1 cellular context compared by ENCODE assay signal in the genomic region with DNA sequence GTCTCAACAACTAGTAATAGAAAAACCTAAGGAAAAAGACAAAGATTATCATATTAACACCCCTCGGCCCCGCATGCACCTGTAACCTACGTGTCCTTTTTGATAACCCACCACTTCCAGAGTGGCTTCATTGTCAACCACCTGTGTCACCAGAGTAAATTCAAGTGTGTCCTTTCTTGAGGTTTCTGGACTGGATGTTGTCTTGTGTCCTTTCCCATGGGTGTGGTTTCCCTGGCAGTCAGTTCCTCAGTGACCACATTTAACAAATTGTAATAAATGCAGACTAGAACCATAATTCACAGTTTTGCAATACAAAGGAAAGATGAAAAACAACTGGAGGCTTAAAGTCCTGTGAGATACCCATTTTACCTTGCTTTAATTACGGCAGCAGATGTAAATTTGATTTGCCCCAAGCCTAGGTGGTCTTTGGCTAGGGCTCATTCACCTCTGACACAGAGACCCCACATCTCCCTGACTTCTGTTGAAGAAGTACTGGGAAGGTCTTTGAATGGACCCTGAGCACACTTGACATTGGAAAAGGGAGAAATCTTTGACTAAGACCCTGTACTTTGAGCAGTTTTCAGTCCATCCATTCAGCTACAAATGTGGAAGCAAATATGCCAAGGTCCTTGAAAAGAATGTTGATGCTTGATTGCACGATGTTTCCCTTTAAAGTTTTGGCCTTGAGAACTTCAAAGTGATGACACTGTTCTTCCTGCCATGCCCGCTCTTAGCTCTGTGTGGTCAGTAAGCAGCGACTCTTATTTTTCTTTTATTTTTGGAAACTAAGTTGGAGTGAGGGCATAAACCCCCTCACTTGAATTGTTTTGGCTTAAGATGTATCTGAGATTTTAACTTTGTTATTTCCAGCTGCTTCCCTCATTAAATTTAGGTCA.
TF ChIP-seq lines count a peak whose summit lies in the region.

No MANE protein-coding gene starts in this region.

TF ChIP-seq in HepG2, 621 proteins besides CTCF, POLR2A, EP300 and RAD21 (continued from another document and continues in another):
- TF ChIP-seq, protein P1, sequence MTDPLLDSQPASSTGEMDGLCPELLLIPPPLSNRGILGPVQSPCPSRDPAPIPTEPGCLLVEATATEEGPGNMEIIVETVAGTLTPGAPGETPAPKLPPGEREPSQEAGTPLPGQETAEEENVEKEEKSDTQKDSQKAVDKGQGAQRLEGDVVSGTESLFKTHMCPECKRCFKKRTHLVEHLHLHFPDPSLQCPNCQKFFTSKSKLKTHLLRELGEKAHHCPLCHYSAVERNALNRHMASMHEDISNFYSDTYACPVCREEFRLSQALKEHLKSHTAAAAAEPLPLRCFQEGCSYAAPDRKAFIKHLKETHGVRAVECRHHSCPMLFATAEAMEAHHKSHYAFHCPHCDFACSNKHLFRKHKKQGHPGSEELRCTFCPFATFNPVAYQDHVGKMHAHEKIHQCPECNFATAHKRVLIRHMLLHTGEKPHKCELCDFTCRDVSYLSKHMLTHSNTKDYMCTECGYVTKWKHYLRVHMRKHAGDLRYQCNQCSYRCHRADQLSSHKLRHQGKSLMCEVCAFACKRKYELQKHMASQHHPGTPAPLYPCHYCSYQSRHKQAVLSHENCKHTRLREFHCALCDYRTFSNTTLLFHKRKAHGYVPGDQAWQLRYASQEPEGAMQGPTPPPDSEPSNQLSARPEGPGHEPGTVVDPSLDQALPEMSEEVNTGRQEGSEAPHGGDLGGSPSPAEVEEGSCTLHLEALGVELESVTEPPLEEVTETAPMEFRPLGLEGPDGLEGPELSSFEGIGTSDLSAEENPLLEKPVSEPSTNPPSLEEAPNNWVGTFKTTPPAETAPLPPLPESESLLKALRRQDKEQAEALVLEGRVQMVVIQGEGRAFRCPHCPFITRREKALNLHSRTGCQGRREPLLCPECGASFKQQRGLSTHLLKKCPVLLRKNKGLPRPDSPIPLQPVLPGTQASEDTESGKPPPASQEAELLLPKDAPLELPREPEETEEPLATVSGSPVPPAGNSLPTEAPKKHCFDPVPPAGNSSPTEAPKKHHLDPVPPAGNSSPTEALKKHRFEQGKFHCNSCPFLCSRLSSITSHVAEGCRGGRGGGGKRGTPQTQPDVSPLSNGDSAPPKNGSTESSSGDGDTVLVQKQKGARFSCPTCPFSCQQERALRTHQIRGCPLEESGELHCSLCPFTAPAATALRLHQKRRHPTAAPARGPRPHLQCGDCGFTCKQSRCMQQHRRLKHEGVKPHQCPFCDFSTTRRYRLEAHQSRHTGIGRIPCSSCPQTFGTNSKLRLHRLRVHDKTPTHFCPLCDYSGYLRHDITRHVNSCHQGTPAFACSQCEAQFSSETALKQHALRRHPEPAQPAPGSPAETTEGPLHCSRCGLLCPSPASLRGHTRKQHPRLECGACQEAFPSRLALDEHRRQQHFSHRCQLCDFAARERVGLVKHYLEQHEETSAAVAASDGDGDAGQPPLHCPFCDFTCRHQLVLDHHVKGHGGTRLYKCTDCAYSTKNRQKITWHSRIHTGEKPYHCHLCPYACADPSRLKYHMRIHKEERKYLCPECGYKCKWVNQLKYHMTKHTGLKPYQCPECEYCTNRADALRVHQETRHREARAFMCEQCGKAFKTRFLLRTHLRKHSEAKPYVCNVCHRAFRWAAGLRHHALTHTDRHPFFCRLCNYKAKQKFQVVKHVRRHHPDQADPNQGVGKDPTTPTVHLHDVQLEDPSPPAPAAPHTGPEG (CRISPR knock-in tag; IDR thresholded peaks at IDR 0.05), result no peak
- TF ChIP-seq IRF1 (CRISPR knock-in tag; IDR thresholded peaks at IDR 0.05; ENCODE audit: low read depth) (no peak), ZNF350 (CRISPR knock-in tag; IDR thresholded peaks at IDR 0.05; ENCODE audit: borderline replicate concordance, low read depth) (no peak), ZNF747 (CRISPR knock-in tag; IDR thresholded peaks at IDR 0.05; ENCODE audit: borderline replicate concordance) (peak; percentile 66; the same call in 1 of the 2 replicates), STAG1 (CRISPR knock-in tag; IDR thresholded peaks at IDR 0.05) (no peak), DDIT3 (CRISPR knock-in tag; IDR thresholded peaks at IDR 0.05) (no peak), ZC3H4 (CRISPR knock-in tag; IDR thresholded peaks at IDR 0.05; ENCODE audit: borderline replicate concordance) (no peak), PITX1 (CRISPR knock-in tag; IDR thresholded peaks at IDR 0.05) (peak; percentile 67; the same call in 1 of the 2 replicates), PHF20 (CRISPR knock-in tag; IDR thresholded peaks at IDR 0.05) (no peak), THAP9 (CRISPR knock-in tag; IDR thresholded peaks at IDR 0.05; ENCODE audit: borderline replicate concordance) (no peak), ZNF782 (CRISPR knock-in tag; IDR thresholded peaks at IDR 0.05; ENCODE audit: borderline replicate concordance) (no peak), JUND (CRISPR knock-in tag; IDR thresholded peaks at IDR 0.05) (peak; percentile 66; the same call in 1 of the 2 replicates), ARNTL (CRISPR knock-in tag; IDR thresholded peaks at IDR 0.05) (0 out of 2 replicates have a peak, but pooled peaks have one; percentile 36), ZNF17 (CRISPR knock-in tag; IDR thresholded peaks at IDR 0.05) (no peak), ZSCAN22 (CRISPR knock-in tag; IDR thresholded peaks at IDR 0.05) (no peak), RCOR2 (CRISPR knock-in tag; IDR thresholded peaks at IDR 0.05) (peak; percentile 80), HIVEP1 (CRISPR knock-in tag; IDR thresholded peaks at IDR 0.05) (no peak), FOSL2 (CRISPR knock-in tag; IDR thresholded peaks at IDR 0.05) (peak; percentile 89), REPIN1 (CRISPR knock-in tag; IDR thresholded peaks at IDR 0.05; ENCODE audit: borderline replicate concordance, low read depth) (peak; percentile 82; the same call in 1 of the 2 replicates), ZMYM4 (CRISPR knock-in tag; IDR thresholded peaks at IDR 0.05) (peak; percentile 90), THRA (CRISPR knock-in tag; IDR thresholded peaks at IDR 0.05; ENCODE audit: borderline replicate concordance) (peak; percentile 76; the same call in 1 of the 2 replicates), MXD4 (CRISPR knock-in tag; IDR thresholded peaks at IDR 0.05) (no peak), BRD4 (CRISPR knock-in tag; IDR thresholded peaks at IDR 0.05) (no peak), KDM1A (CRISPR knock-in tag; IDR thresholded peaks at IDR 0.05) (peak; percentile 59; the same call in 1 of the 2 replicates), SMC3 (IDR thresholded peaks at IDR 0.05; ENCODE audit: low read length) (no peak), ZNF644 (CRISPR knock-in tag; IDR thresholded peaks at IDR 0.05; ENCODE audit: low read depth) (peak; percentile 97), NCOR1 (IDR thresholded peaks at IDR 0.05; ENCODE audit: borderline replicate concordance, low read length) (peak; percentile 85; the same call in 1 of the 2 replicates), ZSCAN31 (CRISPR knock-in tag; IDR thresholded peaks at IDR 0.05; ENCODE audit: low read depth) (0 out of 2 replicates have a peak, but pooled peaks have one; percentile 67), ZNF841 (CRISPR knock-in tag; IDR thresholded peaks at IDR 0.05; ENCODE audit: borderline replicate concordance) (no peak)
- TF ChIP-seq, protein P2, sequence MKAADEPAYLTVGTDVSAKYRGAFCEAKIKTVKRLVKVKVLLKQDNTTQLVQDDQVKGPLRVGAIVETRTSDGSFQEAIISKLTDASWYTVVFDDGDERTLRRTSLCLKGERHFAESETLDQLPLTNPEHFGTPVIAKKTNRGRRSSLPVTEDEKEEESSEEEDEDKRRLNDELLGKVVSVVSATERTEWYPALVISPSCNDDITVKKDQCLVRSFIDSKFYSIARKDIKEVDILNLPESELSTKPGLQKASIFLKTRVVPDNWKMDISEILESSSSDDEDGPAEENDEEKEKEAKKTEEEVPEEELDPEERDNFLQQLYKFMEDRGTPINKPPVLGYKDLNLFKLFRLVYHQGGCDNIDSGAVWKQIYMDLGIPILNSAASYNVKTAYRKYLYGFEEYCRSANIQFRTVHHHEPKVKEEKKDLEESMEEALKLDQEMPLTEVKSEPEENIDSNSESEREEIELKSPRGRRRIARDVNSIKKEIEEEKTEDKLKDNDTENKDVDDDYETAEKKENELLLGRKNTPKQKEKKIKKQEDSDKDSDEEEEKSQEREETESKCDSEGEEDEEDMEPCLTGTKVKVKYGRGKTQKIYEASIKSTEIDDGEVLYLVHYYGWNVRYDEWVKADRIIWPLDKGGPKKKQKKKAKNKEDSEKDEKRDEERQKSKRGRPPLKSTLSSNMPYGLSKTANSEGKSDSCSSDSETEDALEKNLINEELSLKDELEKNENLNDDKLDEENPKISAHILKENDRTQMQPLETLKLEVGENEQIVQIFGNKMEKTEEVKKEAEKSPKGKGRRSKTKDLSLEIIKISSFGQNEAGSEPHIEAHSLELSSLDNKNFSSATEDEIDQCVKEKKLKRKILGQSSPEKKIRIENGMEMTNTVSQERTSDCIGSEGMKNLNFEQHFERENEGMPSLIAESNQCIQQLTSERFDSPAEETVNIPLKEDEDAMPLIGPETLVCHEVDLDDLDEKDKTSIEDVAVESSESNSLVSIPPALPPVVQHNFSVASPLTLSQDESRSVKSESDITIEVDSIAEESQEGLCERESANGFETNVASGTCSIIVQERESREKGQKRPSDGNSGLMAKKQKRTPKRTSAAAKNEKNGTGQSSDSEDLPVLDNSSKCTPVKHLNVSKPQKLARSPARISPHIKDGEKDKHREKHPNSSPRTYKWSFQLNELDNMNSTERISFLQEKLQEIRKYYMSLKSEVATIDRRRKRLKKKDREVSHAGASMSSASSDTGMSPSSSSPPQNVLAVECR (CRISPR knock-in tag; IDR thresholded peaks at IDR 0.05; ENCODE audit: borderline replicate concordance), result peak; percentile 36; the same call in 1 of the 2 replicates
- TF ChIP-seq, protein P3, sequence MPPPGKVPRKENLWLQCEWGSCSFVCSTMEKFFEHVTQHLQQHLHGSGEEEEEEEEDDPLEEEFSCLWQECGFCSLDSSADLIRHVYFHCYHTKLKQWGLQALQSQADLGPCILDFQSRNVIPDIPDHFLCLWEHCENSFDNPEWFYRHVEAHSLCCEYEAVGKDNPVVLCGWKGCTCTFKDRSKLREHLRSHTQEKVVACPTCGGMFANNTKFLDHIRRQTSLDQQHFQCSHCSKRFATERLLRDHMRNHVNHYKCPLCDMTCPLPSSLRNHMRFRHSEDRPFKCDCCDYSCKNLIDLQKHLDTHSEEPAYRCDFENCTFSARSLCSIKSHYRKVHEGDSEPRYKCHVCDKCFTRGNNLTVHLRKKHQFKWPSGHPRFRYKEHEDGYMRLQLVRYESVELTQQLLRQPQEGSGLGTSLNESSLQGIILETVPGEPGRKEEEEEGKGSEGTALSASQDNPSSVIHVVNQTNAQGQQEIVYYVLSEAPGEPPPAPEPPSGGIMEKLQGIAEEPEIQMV (CRISPR knock-in tag; IDR thresholded peaks at IDR 0.05; ENCODE audit: low read depth), result no peak
- TF ChIP-seq, protein P4, sequence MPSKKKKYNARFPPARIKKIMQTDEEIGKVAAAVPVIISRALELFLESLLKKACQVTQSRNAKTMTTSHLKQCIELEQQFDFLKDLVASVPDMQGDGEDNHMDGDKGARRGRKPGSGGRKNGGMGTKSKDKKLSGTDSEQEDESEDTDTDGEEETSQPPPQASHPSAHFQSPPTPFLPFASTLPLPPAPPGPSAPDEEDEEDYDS (CRISPR knock-in tag; IDR thresholded peaks at IDR 0.05), result no peak
- TF ChIP-seq, protein P5, sequence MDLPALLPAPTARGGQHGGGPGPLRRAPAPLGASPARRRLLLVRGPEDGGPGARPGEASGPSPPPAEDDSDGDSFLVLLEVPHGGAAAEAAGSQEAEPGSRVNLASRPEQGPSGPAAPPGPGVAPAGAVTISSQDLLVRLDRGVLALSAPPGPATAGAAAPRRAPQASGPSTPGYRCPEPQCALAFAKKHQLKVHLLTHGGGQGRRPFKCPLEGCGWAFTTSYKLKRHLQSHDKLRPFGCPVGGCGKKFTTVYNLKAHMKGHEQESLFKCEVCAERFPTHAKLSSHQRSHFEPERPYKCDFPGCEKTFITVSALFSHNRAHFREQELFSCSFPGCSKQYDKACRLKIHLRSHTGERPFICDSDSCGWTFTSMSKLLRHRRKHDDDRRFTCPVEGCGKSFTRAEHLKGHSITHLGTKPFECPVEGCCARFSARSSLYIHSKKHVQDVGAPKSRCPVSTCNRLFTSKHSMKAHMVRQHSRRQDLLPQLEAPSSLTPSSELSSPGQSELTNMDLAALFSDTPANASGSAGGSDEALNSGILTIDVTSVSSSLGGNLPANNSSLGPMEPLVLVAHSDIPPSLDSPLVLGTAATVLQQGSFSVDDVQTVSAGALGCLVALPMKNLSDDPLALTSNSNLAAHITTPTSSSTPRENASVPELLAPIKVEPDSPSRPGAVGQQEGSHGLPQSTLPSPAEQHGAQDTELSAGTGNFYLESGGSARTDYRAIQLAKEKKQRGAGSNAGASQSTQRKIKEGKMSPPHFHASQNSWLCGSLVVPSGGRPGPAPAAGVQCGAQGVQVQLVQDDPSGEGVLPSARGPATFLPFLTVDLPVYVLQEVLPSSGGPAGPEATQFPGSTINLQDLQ (CRISPR knock-in tag; IDR thresholded peaks at IDR 0.05), result no peak
